Comparison of ENCODE assay signal across 12 cellular contexts in genomic region chr10:50152792-50153272, GRCh38.
A peak's percentile ranks its signal among the peaks of the same experiment; 100 is the strongest.
DNase-seq lines count a peak whose midpoint lies in the region; ATAC-seq, FAIRE-seq and TF ChIP-seq lines count a peak whose summit lies in the region.
"Had no signal": no experiment of that assay in that cellular context is flagged by ENCODE, and none has a peak within 500 bp of the region (broad histone marks: within the 10 kb centered on the region; RNA-seq: fewer than 3 reads in every experiment).

No MANE protein-coding gene starts in this region.

- in situ Hi-C loops in Panc1 (cut with HindIII; ENCODE audit: low pct_unique_long_range_greater_than_20kb, low sequenced_read_pairs) = no loop called here

- DNase-seq in DMS53 treated with DMSO at 0.1 percent for 48 hours (lab: John Stamatoyannopoulos, UW; ENCODE audit: unreplicated experiment) (peak; percentile 59), Panc1 (ENCODE audit: low read depth, low spot score) (no peak), left ventricle myocardium inferior (peak; percentile 15), posterior vena cava (ENCODE audit: low spot score) (peak; percentile 78), H54 (ENCODE audit: insufficient read length, low spot score) (no peak), HCEC 1CT (no peak), midbrain (lab: John Stamatoyannopoulos, UW) (no peak)
- DNase-seq: activated effector memory CD4-positive, alpha-beta T cell treated with Interleukin-2 at 50 U/mL for 16 hours; foreskin melanocyte; SHP77 treated with DMSO at 0.1 percent for 48 hours; stimulated activated naive CD8-positive, alpha-beta T cell treated with anti-CD3 and anti-CD28 coated beads, Interleukin-15, Interleukin-2, amounts not matched to agents 100 U/mL and 50 U/mL, for 24 hours had no signal

- H3K27ac ChIP-seq in Panc1 (ENCODE audit: low read length) (no peak overlapping the region), left ventricle myocardium inferior (replicated peaks) (no peak overlapping the region)

- ATAC-seq in Panc1 (peak; percentile 78), HG03159 (IDR thresholded peaks at IDR 0.05; ENCODE audit: unreplicated experiment) (no peak)
- ATAC-seq: stimulated activated naive CD8-positive, alpha-beta T cell treated with anti-CD3 and anti-CD28 coated beads, Interleukin-15, Interleukin-2, amounts not matched to agents 100 U/mL and 50 U/mL, for 24 hours had no signal

- BruUV-seq in Panc1 (replicated peaks; lab: Mats Ljungman, UMichigan) = no TSS peak

- TF ChIP-seq CTCF in Panc1 (IDR thresholded peaks at IDR 0.05) (no peak), left ventricle myocardium inferior (IDR thresholded peaks at IDR 0.05; ENCODE audit: borderline replicate concordance) (no peak)

- POLR2A ChIA-PET in Panc1 (lab: Charles Lee) = interaction anchor here (0.6 kb wide), 1 partner anchor 46 kb away, joined by 3 read pairs; no protein-coding TSS in a partner anchor

- H3K27me3 ChIP-seq in Panc1 (ENCODE audit: control insufficient read depth, insufficient read depth, low read length) (no peaks in the 10 kb centered on the region; the same call in 1 of the 2 replicates), left ventricle myocardium inferior (ENCODE audit: low read depth) (peaks cover 5% of the 10 kb centered on the region)

- intact Hi-C loops in Panc1 (cut with micrococcal nuclease; ENCODE audit: unreplicated experiment) = no loop called here
- intact Hi-C loops in left ventricle myocardium inferior (cut with micrococcal nuclease) = no loop called here
- intact Hi-C loops in posterior vena cava (cut with DNase I) = no loop called here

- no peaks in the 10 kb centered on the region for H3K9me3 ChIP-seq in Panc1 (ENCODE audit: control insufficient read depth, insufficient read depth, low read depth, low read length)
- no peaks in the 10 kb centered on the region for H3K9me3 ChIP-seq in left ventricle myocardium inferior (replicated peaks)

- no peak for TF ChIP-seq POLR2A in H54 (IDR thresholded peaks at IDR 0.05; ENCODE audit: low read depth, low read length)

- H3K36me3 ChIP-seq in Panc1 (ENCODE audit: control insufficient read depth, insufficient read depth, low read length) (no peaks in the 10 kb centered on the region), left ventricle myocardium inferior (no peaks in the 10 kb centered on the region)

- CTCF ChIA-PET in Panc1 (lab: Charles Lee) = no interaction called here

- FAIRE-seq in H54 (lab: Jason Lieb, UNC) = no peak

- H3K4me3 ChIP-seq in Panc1 (ENCODE audit: low read depth in 2 of 2, low read length in 2 of 2) = peak overlapping the region; percentile 5 to 16; a peak in 2 of 4 replicates
- H3K4me3 ChIP-seq in left ventricle myocardium inferior = peak overlapping the region; percentile 55

- no peaks in the 10 kb centered on the region; the same call in 1 of the 2 replicates for H3K4me1 ChIP-seq in Panc1 (ENCODE audit: control insufficient read depth, insufficient read depth, low read length)
- H3K4me1 ChIP-seq in left ventricle myocardium inferior = no peaks in the 10 kb centered on the region

Comparison
In these comparisons a context has a peak if more than half of its experiments do, and no peak if none do; other contexts are left out.
1. DNase-seq: peak in DMS53 treated with DMSO at 0.1 percent for 48 hours (single experiment), left ventricle myocardium inferior (single experiment) and posterior vena cava (single experiment); none in Panc1 (single experiment), H54 (single experiment), HCEC 1CT (single experiment) and midbrain (single experiment).